ENCODE assay signal across 8 cellular contexts in genomic region chr13:33931397-33931987, GRCh38.
DNase-seq lines count a peak whose midpoint lies in the region; ATAC-seq, FAIRE-seq and TF ChIP-seq lines count a peak whose summit lies in the region.

No MANE protein-coding gene starts in this region.

- no peaks in the 10 kb centered on the region for H3K9me3 ChIP-seq in DOHH2 (ENCODE audit: control insufficient read depth, insufficient read depth, low read length)
- H3K9me3 ChIP-seq in CD8-positive, alpha-beta T cell (ENCODE audit: low read length): no peaks in the 10 kb centered on the region

- no peak overlapping the region for H3K27ac ChIP-seq in DOHH2 (ENCODE audit: low read depth, low read length)
- H3K27ac ChIP-seq in CD8-positive, alpha-beta T cell (ENCODE audit: low read depth, low read length): no peak overlapping the region

- intact Hi-C loops in CD8-positive, alpha-beta T cell (cut with DNase I, micrococcal nuclease): loop anchor here (2.0 to 5.0 kb wide), 2 partner anchors 1231 to 1233 kb away; no protein-coding TSS in a partner anchor
- intact Hi-C loops in activated CD4-positive, alpha-beta T cell treated with anti-CD3 and anti-CD28 coated beads for 36 hours (cut with DNase I, micrococcal nuclease): loop anchor here (2.0 to 10.0 kb wide), 3 partner anchors 433 to 1233 kb away; no protein-coding TSS in a partner anchor

- POLR2A ChIA-PET in CD8-positive, alpha-beta T cell (lab: Charles Lee): no interaction called here
- POLR2A ChIA-PET in activated CD4-positive, alpha-beta T cell treated with anti-CD3 and anti-CD28 coated beads for 36 hours (lab: Charles Lee): no interaction called here

- H3K79me2 ChIP-seq in DOHH2 (ENCODE audit: control insufficient read depth, low read length): no peaks in the 10 kb centered on the region

- peak; percentile 81 for FAIRE-seq in islet of Langerhans (lab: Jason Lieb, UNC)

- H3K9me2 ChIP-seq in DOHH2 (replicated peaks; ENCODE audit: control insufficient read depth, low read length): no peaks in the 10 kb centered on the region

- ATAC-seq in GM21529 (IDR thresholded peaks at IDR 0.05; ENCODE audit: unreplicated experiment): peak; percentile 78
- no peak for ATAC-seq in activated CD4-positive, CD25-positive, alpha-beta regulatory T cell treated with anti-CD3 and anti-CD28 coated beads, Interleukin-2, amount 50 U/mL, for 24 hours
- ATAC-seq in CD8-positive, alpha-beta T cell: no peak
- no peak for ATAC-seq in activated CD4-positive, alpha-beta T cell treated with anti-CD3 and anti-CD28 coated beads for 36 hours

- in situ Hi-C loops in astrocyte of the cerebellum (cut with HindIII; ENCODE audit: low sequenced_read_pairs): no loop called here

- no peaks in the 10 kb centered on the region for H3K27me3 ChIP-seq in DOHH2 (ENCODE audit: control insufficient read depth, low read length)
- no peaks in the 10 kb centered on the region for H3K27me3 ChIP-seq in CD8-positive, alpha-beta T cell (ENCODE audit: insufficient read depth, low read length)

- no peak overlapping the region for H3K4me3 Mint-ChIP-seq in CD8-positive, alpha-beta T cell
- no peak overlapping the region for H3K4me3 Mint-ChIP-seq in activated CD4-positive, alpha-beta T cell treated with anti-CD3 and anti-CD28 coated beads for 36 hours

- H3K4me3 ChIP-seq in DOHH2 (ENCODE audit: low read length) (no peak overlapping the region), astrocyte of the cerebellum (ENCODE audit: low read depth, low read length) (no peak overlapping the region)
- no peak overlapping the region for H3K4me3 ChIP-seq in CD8-positive, alpha-beta T cell (ENCODE audit: low read depth, low read length)

- DNase-seq in NCI-H1092 treated with DMSO at 0.1 percent for 48 hours (lab: John Stamatoyannopoulos, UW) (peak; percentile 54), astrocyte of the cerebellum (ENCODE audit: low read depth) (peak; percentile 61)
- DNase-seq in CD8-positive, alpha-beta T cell: no peak
- no peak for DNase-seq in activated CD4-positive, alpha-beta T cell treated with anti-CD3 and anti-CD28 coated beads for 36 hours

- H3K27ac Mint-ChIP-seq in CD8-positive, alpha-beta T cell: no peak overlapping the region
- H3K27ac Mint-ChIP-seq in activated CD4-positive, alpha-beta T cell treated with anti-CD3 and anti-CD28 coated beads for 36 hours: no peak overlapping the region

- H3K36me3 Mint-ChIP-seq in CD8-positive, alpha-beta T cell: no peaks in the 10 kb centered on the region
- H3K36me3 Mint-ChIP-seq in activated CD4-positive, alpha-beta T cell treated with anti-CD3 and anti-CD28 coated beads for 36 hours (ENCODE audit: low read depth): no peaks in the 10 kb centered on the region

- no peak overlapping the region for H3K4me2 ChIP-seq in DOHH2 (ENCODE audit: low read length)

- no peaks in the 10 kb centered on the region for H3K4me1 Mint-ChIP-seq in CD8-positive, alpha-beta T cell (ENCODE audit: low read depth)
- H3K4me1 Mint-ChIP-seq in activated CD4-positive, alpha-beta T cell treated with anti-CD3 and anti-CD28 coated beads for 36 hours: no peaks in the 10 kb centered on the region

- peaks cover 6% of the 10 kb centered on the region; the same call in 1 of the 2 replicates for H3K4me1 ChIP-seq in DOHH2 (ENCODE audit: control insufficient read depth, low read length)
- no peaks in the 10 kb centered on the region for H3K4me1 ChIP-seq in CD8-positive, alpha-beta T cell (ENCODE audit: insufficient read depth, low read length)

- H3K36me3 ChIP-seq in DOHH2 (ENCODE audit: control insufficient read depth, low read length): no peaks in the 10 kb centered on the region
- no peaks in the 10 kb centered on the region for H3K36me3 ChIP-seq in CD8-positive, alpha-beta T cell (ENCODE audit: insufficient read depth, low read length)

- H3F3A ChIP-seq in DOHH2 (ENCODE audit: control insufficient read depth, insufficient read depth): no peaks in the 10 kb centered on the region

- CTCF ChIA-PET in CD8-positive, alpha-beta T cell (lab: Charles Lee): no interaction called here
- CTCF ChIA-PET in activated CD4-positive, alpha-beta T cell treated with anti-CD3 and anti-CD28 coated beads for 36 hours (lab: Charles Lee): no interaction called here

- H3K27me3 Mint-ChIP-seq in CD8-positive, alpha-beta T cell (ENCODE audit: low read depth): no peaks in the 10 kb centered on the region
- H3K27me3 Mint-ChIP-seq in activated CD4-positive, alpha-beta T cell treated with anti-CD3 and anti-CD28 coated beads for 36 hours: no peaks in the 10 kb centered on the region

- no peaks in the 10 kb centered on the region for H3K9me3 Mint-ChIP-seq in CD8-positive, alpha-beta T cell
- no peaks in the 10 kb centered on the region for H3K9me3 Mint-ChIP-seq in activated CD4-positive, alpha-beta T cell treated with anti-CD3 and anti-CD28 coated beads for 36 hours (ENCODE audit: low read depth)

- H4K20me1 ChIP-seq in DOHH2 (ENCODE audit: control insufficient read depth, insufficient read depth, low read depth, low read length): no peaks in the 10 kb centered on the region

- TF ChIP-seq CTCF in DOHH2 (IDR thresholded peaks at IDR 0.05; ENCODE audit: low read depth, low read length, poor library complexity, severe bottlenecking): peak; percentile 67
- peak; percentile 45 for TF ChIP-seq CTCF in astrocyte of the cerebellum (IDR thresholded peaks at IDR 0.05; ENCODE audit: low read depth, low read length, missing control alignments)
- TF ChIP-seq CTCF in CD8-positive, alpha-beta T cell (IDR thresholded peaks at IDR 0.05): no peak

Comparison
In these comparisons a context has a peak if more than half of its experiments do, and no peak if none do; other contexts are left out.
1. DNase-seq: peak in NCI-H1092 treated with DMSO at 0.1 percent for 48 hours (single experiment) and astrocyte of the cerebellum (single experiment); none in CD8-positive, alpha-beta T cell (0 of 7) and activated CD4-positive, alpha-beta T cell treated with anti-CD3 and anti-CD28 coated beads for 36 hours (single experiment).